Comparison of ENCODE assay signal across 12 cellular contexts in genomic region chr3:52310861-52311566, GRCh38. TPM values are rescaled to one million over a fixed set of nuclear protein-coding genes. Genes with fewer than 3 reads are reported as not detected.
DNase-seq lines count a peak whose midpoint lies in the region; ATAC-seq and TF ChIP-seq lines count a peak whose summit lies in the region.
"Had no signal": no experiment of that assay in that cellular context is flagged by ENCODE, and none has a peak within 500 bp of the region (broad histone marks: within the 10 kb centered on the region; RNA-seq: fewer than 3 reads in every experiment).

No MANE protein-coding gene starts in this region.

- no peak for TF ChIP-seq RAD21 in SK-N-SH (IDR thresholded peaks at IDR 0.05; ENCODE audit: low read length)

- DNase-seq in SK-N-SH (no peak), DMS 273 treated with DMSO at 0.1 percent for 48 hours (lab: John Stamatoyannopoulos, UW) (no peak), SIG-M5 (lab: John Stamatoyannopoulos, UW) (no peak), NCI-H1105 (lab: John Stamatoyannopoulos, UW) (no peak)
- peak; percentile 66 for DNase-seq in activated naive CD8-positive, alpha-beta T cell treated with anti-CD3 and anti-CD28 coated beads, Interleukin-2, amount 50 U/mL, for 24 hours
- peak; percentile 61 for DNase-seq in stimulated activated CD8-positive, alpha-beta memory T cell treated with anti-CD3 and anti-CD28 coated beads, Interleukin-4, amount 100 ng/mL, for 24 hours (ENCODE audit: low read depth)
- DNase-seq: left ventricle myocardium superior had no signal

- CTCF ChIA-PET in SK-N-SH (lab: Yijun Ruan, JAX) = interaction anchor here (0.9 to 2.9 kb wide), 4 partner anchors 11 to 315 kb away, joined by 3 to 25 read pairs (median 12); partner anchors contain the start of gene RPL29

- H3F3A ChIP-seq in SK-N-SH (replicated peaks; ENCODE audit: insufficient read depth) = no peaks in the 10 kb centered on the region

- H3K9me3 ChIP-seq in SK-N-SH = no peaks in the 10 kb centered on the region
- H3K9me3 ChIP-seq: A549 had no signal

- peak overlapping the region; percentile 14 for H3K27ac Mint-ChIP-seq in activated naive CD8-positive, alpha-beta T cell treated with anti-CD3 and anti-CD28 coated beads, Interleukin-2, amount 50 U/mL, for 24 hours
- H3K27ac Mint-ChIP-seq: GM23338, type B pancreatic cell had no signal

- no peaks in the 10 kb centered on the region for H3K36me3 ChIP-seq in SK-N-SH (replicated peaks in 1 of 2; ENCODE audit: control insufficient read depth in 1 of 2, insufficient read depth in 2 of 2, low read length in 1 of 2)

- H2AFZ ChIP-seq in SK-N-SH (ENCODE audit: low read depth) = no peak overlapping the region
- H2AFZ ChIP-seq: GM23338 had no signal

- POLR2A ChIA-PET in SK-N-SH (lab: Yijun Ruan, JAX) = interaction anchor here (1.0 to 1.5 kb wide), 2 partner anchors 13 to 33 kb away, joined by 3 to 7 read pairs; no protein-coding TSS in a partner anchor

- no peak overlapping the region for H3K4me3 Mint-ChIP-seq in activated naive CD8-positive, alpha-beta T cell treated with anti-CD3 and anti-CD28 coated beads, Interleukin-2, amount 50 U/mL, for 24 hours
- H3K4me3 Mint-ChIP-seq: GM23338, type B pancreatic cell had no signal

- TF ChIP-seq EP300 in SK-N-SH (IDR thresholded peaks at IDR 0.05; ENCODE audit: borderline replicate concordance in 1 of 2, low read depth in 1 of 2, low read length in 1 of 2) = no peak

- no peaks in the 10 kb centered on the region for H3K27me3 Mint-ChIP-seq in activated naive CD8-positive, alpha-beta T cell treated with anti-CD3 and anti-CD28 coated beads, Interleukin-2, amount 50 U/mL, for 24 hours
- H3K27me3 Mint-ChIP-seq: type B pancreatic cell had no signal

- no peaks in the 10 kb centered on the region for H4K20me1 ChIP-seq in SK-N-SH (ENCODE audit: insufficient read depth)

- peaks cover 63% of the 10 kb centered on the region for H3K4me1 Mint-ChIP-seq in activated naive CD8-positive, alpha-beta T cell treated with anti-CD3 and anti-CD28 coated beads, Interleukin-2, amount 50 U/mL, for 24 hours

- no peak for TF ChIP-seq CTCF in SK-N-SH (IDR thresholded peaks at IDR 0.05)

- H3K9me2 ChIP-seq in SK-N-SH = no peaks in the 10 kb centered on the region

- no peak overlapping the region for H3K4me2 ChIP-seq in SK-N-SH
- H3K4me2 ChIP-seq: A549, GM23338 had no signal

- H3K9ac ChIP-seq in SK-N-SH = no peak overlapping the region

- peak; percentile 15; the same call in 2 of the 3 replicates for ATAC-seq in SK-N-SH treated with all-trans-retinoic acid at 6 μM for 48 hours
- peak; percentile 45 for ATAC-seq in HG03460 (IDR thresholded peaks at IDR 0.05; ENCODE audit: unreplicated experiment)
- peak; percentile 94 for ATAC-seq in activated naive CD8-positive, alpha-beta T cell treated with anti-CD3 and anti-CD28 coated beads, Interleukin-2, amount 50 U/mL, for 24 hours
- ATAC-seq: A549, left ventricle myocardium superior had no signal

- no peak overlapping the region for H3K4me3 ChIP-seq in SK-N-SH (ENCODE audit: low read depth in 2 of 2, low read length in 1 of 2)
- H3K4me3 ChIP-seq: A549, GM23338 had no signal

- WGBS in SK-N-SH (ENCODE audit: low lambda C conversion rate) = 70% methylated on average over 3 of the region's 9 CpGs

- H3K27ac ChIP-seq in SK-N-SH (ENCODE audit: low read depth in 2 of 2, low read length in 1 of 2) = peak overlapping the region in 1 of 2 experiments; percentile 97; a peak in 2 of 4 replicates

- H3K36me3 Mint-ChIP-seq in activated naive CD8-positive, alpha-beta T cell treated with anti-CD3 and anti-CD28 coated beads, Interleukin-2, amount 50 U/mL, for 24 hours (ENCODE audit: low read depth) = peaks cover 3% of the 10 kb centered on the region
- H3K36me3 Mint-ChIP-seq: type B pancreatic cell had no signal

- no peaks in the 10 kb centered on the region for H3K79me2 ChIP-seq in SK-N-SH (ENCODE audit: insufficient read depth)

- H3K4me1 ChIP-seq in SK-N-SH (ENCODE audit: control insufficient read depth in 1 of 2, insufficient read depth in 2 of 2, low read depth in 1 of 2, low read length in 1 of 2) = peaks cover 24 to 92% of the 10 kb centered on the region in 2 experiments

- no peaks in the 10 kb centered on the region for H3K9me3 Mint-ChIP-seq in activated naive CD8-positive, alpha-beta T cell treated with anti-CD3 and anti-CD28 coated beads, Interleukin-2, amount 50 U/mL, for 24 hours
- H3K9me3 Mint-ChIP-seq: GM23338, type B pancreatic cell had no signal

- H3K27me3 ChIP-seq in SK-N-SH (ENCODE audit: insufficient read depth) = no peaks in the 10 kb centered on the region

TF ChIP-seq in SK-N-SH treated with all-trans-retinoic acid at 6 μM for 48 hours, 23 proteins besides CTCF, POLR2A, EP300 and RAD21 (continues in another document):
- no peak for TF ChIP-seq CSRNP3 (CRISPR knock-in tag; IDR thresholded peaks at IDR 0.05)
- TF ChIP-seq ZNF565 (CRISPR knock-in tag; conservative IDR thresholded peaks at IDR 0.05; ENCODE audit: low read depth) = peak; percentile 69; the same call in 1 of the 2 replicates
- TF ChIP-seq TCF4 (CRISPR knock-in tag; IDR thresholded peaks at IDR 0.05; ENCODE audit: borderline replicate concordance) = no peak
- peak; percentile 66; the same call in 1 of the 2 replicates for TF ChIP-seq SNAI2 (CRISPR knock-in tag; IDR thresholded peaks at IDR 0.05)
- TF ChIP-seq BACH2 (CRISPR knock-in tag; IDR thresholded peaks at IDR 0.05; ENCODE audit: borderline replicate concordance) = no peak

TF ChIP-seq in SK-N-SH, 30 proteins besides CTCF, POLR2A, EP300 and RAD21:
- TF ChIP-seq JUND (IDR thresholded peaks at IDR 0.05) (no peak), SMC3 (IDR thresholded peaks at IDR 0.05; ENCODE audit: low read depth, low read length) (no peak), YY1 (IDR thresholded peaks at IDR 0.05; ENCODE audit: low read depth) (no peak), FOXM1 (IDR thresholded peaks at IDR 0.05; ENCODE audit: low read depth) (no peak), CHD2 (IDR thresholded peaks at IDR 0.05; ENCODE audit: low read length, partially characterized antibody) (no peak), USF2 (IDR thresholded peaks at IDR 0.05; ENCODE audit: borderline replicate concordance, low read depth, low read length) (no peak), IRF3 (IDR thresholded peaks at IDR 0.05; ENCODE audit: low read depth, low read length) (no peak), GABPA (IDR thresholded peaks at IDR 0.05; ENCODE audit: low read depth) (no peak), POLR2AphosphoS5 (IDR thresholded peaks at IDR 0.05; ENCODE audit: low read depth, low read length) (no peak), NFIC (IDR thresholded peaks at IDR 0.05; ENCODE audit: borderline replicate concordance) (no peak)

RNA-seq across cellular contexts. Expression of gene DNAH1, which starts 5.1 kb away (rescaled TPM):
- polyA plus RNA-seq in SK-N-SH (2012; rRNA removed) = 5.1 and 6.7 TPM in 2 replicates
- 1.2 and 1.4 TPM in 2 replicates for polyA plus RNA-seq in SK-N-SH (2012; cell fraction: cytosol; rRNA removed)
- polyA plus RNA-seq in SK-N-SH (2012; cell fraction: nucleus; rRNA removed) = 34.4 and 46.8 TPM in 2 replicates

RNA-seq across cellular contexts. Expression of gene GLYCTK, which starts 23.4 kb away (rescaled TPM):
- polyA plus RNA-seq in SK-N-SH (2012; rRNA removed) = 16.8 and 18.8 TPM in 2 replicates
- 4.5 and 7.4 TPM in 2 replicates for polyA plus RNA-seq in SK-N-SH (2012; cell fraction: cytosol; rRNA removed)
- 76.2 and 100 TPM in 2 replicates for polyA plus RNA-seq in SK-N-SH (2012; cell fraction: nucleus; rRNA removed)

RNA-seq across cellular contexts. Expression of gene WDR82, which starts 32.6 kb away (rescaled TPM):
- polyA plus RNA-seq in SK-N-SH (2012; rRNA removed) = 41.2 and 57.8 TPM in 2 replicates
- polyA plus RNA-seq in SK-N-SH (2012; cell fraction: cytosol; rRNA removed) = 55.6 and 67.2 TPM in 2 replicates
- polyA plus RNA-seq in SK-N-SH (2012; cell fraction: nucleus; rRNA removed) = 11.1 and 24.5 TPM in 2 replicates

Comparison
In these comparisons a context has a peak if more than half of its experiments do, and no peak if none do; other contexts are left out.
1. ATAC-seq: peak in every context shown above with its lines; median percentile 94 in activated naive CD8-positive, alpha-beta T cell treated with anti-CD3 and anti-CD28 coated beads, Interleukin-2, amount 50 U/mL, for 24 hours; 45 in HG03460; 15 in SK-N-SH treated with all-trans-retinoic acid at 6 μM for 48 hours.
2. DNase-seq: peak in activated naive CD8-positive, alpha-beta T cell treated with anti-CD3 and anti-CD28 coated beads, Interleukin-2, amount 50 U/mL, for 24 hours (single experiment) and stimulated activated CD8-positive, alpha-beta memory T cell treated with anti-CD3 and anti-CD28 coated beads, Interleukin-4, amount 100 ng/mL, for 24 hours (single experiment); none in SK-N-SH (single experiment), DMS 273 treated with DMSO at 0.1 percent for 48 hours (single experiment), SIG-M5 (single experiment) and NCI-H1105 (single experiment).